Comparison of ENCODE assay signal across 12 cellular contexts in genomic region chr19:48168689-48169088, GRCh38. TPM values are rescaled to one million over a fixed set of nuclear protein-coding genes. Genes with fewer than 3 reads are reported as not detected.
A peak's percentile ranks its signal among the peaks of the same experiment; 100 is the strongest.
DNase-seq lines count a peak whose midpoint lies in the region; ATAC-seq and TF ChIP-seq lines count a peak whose summit lies in the region.
"Had no signal": no experiment of that assay in that cellular context is flagged by ENCODE, and none has a peak within 500 bp of the region (broad histone marks: within the 10 kb centered on the region; RNA-seq: fewer than 3 reads in every experiment).

No MANE protein-coding gene starts in this region.

- H3K36me3 Mint-ChIP-seq in CD4-positive, CD25-positive, alpha-beta regulatory T cell = peaks cover 21% of the 10 kb centered on the region
- peaks cover 29% of the 10 kb centered on the region for H3K36me3 Mint-ChIP-seq in activated T-helper 2 cell treated with anti-CD3 and anti-CD28 coated beads, Interferon-gamma antibody, Interleukin-2, Interleukin-4, amounts not matched to agents 10 μg/mL and 5 μg/mL and 100 μg/mL, durations not matched to agents 14 hours and 24 hours and 36 hours (ENCODE audit: low read depth)

- POLR2A ChIA-PET in HEK293 (lab: Yijun Ruan, JAX) = interaction anchor here (0.9 to 3.8 kb wide), 2 partner anchors 19 to 35 kb away, joined by 3 to 54 read pairs; no protein-coding TSS in a partner anchor

- H3K27ac Mint-ChIP-seq in CD4-positive, CD25-positive, alpha-beta regulatory T cell = peak overlapping the region; percentile 97 to 98 (median 98)
- H3K27ac Mint-ChIP-seq in activated T-helper 2 cell treated with anti-CD3 and anti-CD28 coated beads, Interferon-gamma antibody, Interleukin-2, Interleukin-4, amounts not matched to agents 10 μg/mL and 5 μg/mL and 100 μg/mL, durations not matched to agents 14 hours and 24 hours and 36 hours = no peak overlapping the region

- intact Hi-C loops in activated T-helper 2 cell treated with anti-CD3 and anti-CD28 coated beads, Interferon-gamma antibody, Interleukin-2, Interleukin-4, amounts not matched to agents 10 μg/mL and 5 μg/mL and 100 μg/mL, durations not matched to agents 14 hours and 24 hours and 36 hours (cut with micrococcal nuclease) = no loop called here

- TF ChIP-seq CTCF in HEK293 (tag by site-specific recombination; IDR thresholded peaks at IDR 0.05) = no peak

- no peaks in the 10 kb centered on the region for H3K27me3 Mint-ChIP-seq in CD4-positive, CD25-positive, alpha-beta regulatory T cell
- H3K27me3 Mint-ChIP-seq in activated T-helper 2 cell treated with anti-CD3 and anti-CD28 coated beads, Interferon-gamma antibody, Interleukin-2, Interleukin-4, amounts not matched to agents 10 μg/mL and 5 μg/mL and 100 μg/mL, durations not matched to agents 14 hours and 24 hours and 36 hours (ENCODE audit: low read depth) = no peaks in the 10 kb centered on the region

- peaks cover 19% of the 10 kb centered on the region for H3K4me1 ChIP-seq in CD4-positive, CD25-positive, alpha-beta regulatory T cell (ENCODE audit: control insufficient read depth, insufficient read depth, low read length, poor library complexity, severe bottlenecking)
- H3K4me1 ChIP-seq in HEK293 (ENCODE audit: control insufficient read depth, insufficient read depth, low read length) = peaks cover 13% of the 10 kb centered on the region
- H3K4me1 ChIP-seq in muscle layer of colon (ENCODE audit: insufficient read depth, low read length) = peaks cover 6% of the 10 kb centered on the region
- H3K4me1 ChIP-seq: Caco-2 had no signal

- no peak overlapping the region for H3K4me3 ChIP-seq in CD4-positive, CD25-positive, alpha-beta regulatory T cell (ENCODE audit: low read depth, low read length)
- no peak overlapping the region for H3K4me3 ChIP-seq in HEK293 (ENCODE audit: low read depth, low read length)
- H3K4me3 ChIP-seq in muscle layer of colon (ENCODE audit: low read depth in 1 of 2, low read length in 2 of 2) = no peak overlapping the region

- peaks cover 11% of the 10 kb centered on the region for H3K36me3 ChIP-seq in CD4-positive, CD25-positive, alpha-beta regulatory T cell (ENCODE audit: control insufficient read depth, insufficient read depth, low read length)
- H3K36me3 ChIP-seq in HEK293 (ENCODE audit: control insufficient read depth in 2 of 2, insufficient read depth in 1 of 2, low read length in 2 of 2) (peaks cover 37 to 38% of the 10 kb centered on the region in 2 experiments), muscle layer of colon (ENCODE audit: insufficient read depth, low read length) (peaks cover 1% of the 10 kb centered on the region)
- H3K36me3 ChIP-seq: right atrium auricular region had no signal

- no peaks in the 10 kb centered on the region for H3K9me3 ChIP-seq in CD4-positive, CD25-positive, alpha-beta regulatory T cell (ENCODE audit: control insufficient read depth in 2 of 2, low read length in 2 of 2)
- H3K9me3 ChIP-seq in HEK293 (ENCODE audit: control insufficient read depth, insufficient read depth, low read depth, low read length) = no peaks in the 10 kb centered on the region
- H3K9me3 ChIP-seq in muscle layer of colon (ENCODE audit: low read length) = no peaks in the 10 kb centered on the region
- H3K9me3 ChIP-seq: Caco-2, right atrium auricular region had no signal

- H3K9ac ChIP-seq in muscle layer of colon (ENCODE audit: low read length) = no peak overlapping the region

- no peaks in the 10 kb centered on the region for H3K9me3 Mint-ChIP-seq in CD4-positive, CD25-positive, alpha-beta regulatory T cell
- H3K9me3 Mint-ChIP-seq in activated T-helper 2 cell treated with anti-CD3 and anti-CD28 coated beads, Interferon-gamma antibody, Interleukin-2, Interleukin-4, amounts not matched to agents 10 μg/mL and 5 μg/mL and 100 μg/mL, durations not matched to agents 14 hours and 24 hours and 36 hours = no peaks in the 10 kb centered on the region

- CTCF ChIA-PET in HEK293 (lab: Yijun Ruan, JAX) = interaction anchor here (1.0 kb wide), 1 partner anchor 66 kb away, joined by 3 read pairs; no protein-coding TSS in a partner anchor

- no peak for ATAC-seq in CD4-positive, CD25-positive, alpha-beta regulatory T cell (ENCODE audit: low read depth in 2 of 2)
- no peak for ATAC-seq in HG03095 (IDR thresholded peaks at IDR 0.05; ENCODE audit: unreplicated experiment)

- H3K4me1 Mint-ChIP-seq in CD4-positive, CD25-positive, alpha-beta regulatory T cell = peaks cover 5 to 34% (median 21%) of the 10 kb centered on the region in 4 donors
- peaks cover 25% of the 10 kb centered on the region for H3K4me1 Mint-ChIP-seq in activated T-helper 2 cell treated with anti-CD3 and anti-CD28 coated beads, Interferon-gamma antibody, Interleukin-2, Interleukin-4, amounts not matched to agents 10 μg/mL and 5 μg/mL and 100 μg/mL, durations not matched to agents 14 hours and 24 hours and 36 hours (ENCODE audit: low read depth)

- peak overlapping the region; percentile 95 to 98 (median 96) for H3K4me3 Mint-ChIP-seq in CD4-positive, CD25-positive, alpha-beta regulatory T cell
- peak overlapping the region; percentile 90 for H3K4me3 Mint-ChIP-seq in activated T-helper 2 cell treated with anti-CD3 and anti-CD28 coated beads, Interferon-gamma antibody, Interleukin-2, Interleukin-4, amounts not matched to agents 10 μg/mL and 5 μg/mL and 100 μg/mL, durations not matched to agents 14 hours and 24 hours and 36 hours (ENCODE audit: low read depth)

- DNase-seq in CD4-positive, CD25-positive, alpha-beta regulatory T cell = no peak
- no peak for DNase-seq in activated T-helper 2 cell treated with anti-CD3 and anti-CD28 coated beads, Interferon-gamma antibody, Interleukin-2, Interleukin-4, amounts not matched to agents 10 μg/mL and 5 μg/mL and 100 μg/mL, durations not matched to agents 14 hours and 24 hours and 36 hours (ENCODE audit: low spot score)
- DNase-seq in NOMO-1 treated with DMSO at 0.1 percent for 48 hours (lab: John Stamatoyannopoulos, UW; ENCODE audit: unreplicated experiment) = no peak
- DNase-seq in T-helper 9 cell = no peak
- DNase-seq in MV-4-11 (lab: John Stamatoyannopoulos, UW) = no peak
- DNase-seq: Caco-2, mesenchymal stem cell, NCI-H2081 had no signal

- no peaks in the 10 kb centered on the region for H3K27me3 ChIP-seq in CD4-positive, CD25-positive, alpha-beta regulatory T cell (ENCODE audit: control insufficient read depth, insufficient read depth, low read length)
- no peaks in the 10 kb centered on the region for H3K27me3 ChIP-seq in muscle layer of colon (ENCODE audit: control insufficient read depth in 1 of 2, insufficient read depth in 2 of 2, low read length in 2 of 2)
- H3K27me3 ChIP-seq: right atrium auricular region had no signal

- H3K27ac ChIP-seq in CD4-positive, CD25-positive, alpha-beta regulatory T cell (ENCODE audit: insufficient read depth, low read length, poor library complexity, severe bottlenecking) = peak overlapping the region; percentile 94
- no peak overlapping the region for H3K27ac ChIP-seq in HEK293 (ENCODE audit: extremely low read depth, low read depth, low read length)
- peak overlapping the region; percentile 34 for H3K27ac ChIP-seq in muscle layer of colon (ENCODE audit: low read depth, low read length)

TF ChIP-seq in HEK293, 187 proteins besides CTCF, POLR2A, EP300 and RAD21:
- peak; percentile 46 for TF ChIP-seq ZNF664 (tag by site-specific recombination; IDR thresholded peaks at IDR 0.05)
- no peak for TF ChIP-seq ZNF341 (tag by site-specific recombination; IDR thresholded peaks at IDR 0.05; ENCODE audit: low read depth)
- TF ChIP-seq ZNF239 (tag by site-specific recombination; IDR thresholded peaks at IDR 0.05) = no peak

RNA-seq across cellular contexts. Expression of gene LIG1, which starts 1.5 kb away (rescaled TPM):
- 68.2 TPM for total RNA-seq in CD4-positive, CD25-positive, alpha-beta regulatory T cell
- polyA plus RNA-seq in CD4-positive, CD25-positive, alpha-beta regulatory T cell = 10 to 100 TPM; 24.9 to 31.0 (median 27.7) TPM
- 119 and 125 TPM in 2 replicates for total RNA-seq in activated T-helper 2 cell treated with anti-CD3 and anti-CD28 coated beads, Interferon-gamma antibody, Interleukin-2, Interleukin-4, amounts not matched to agents 10 μg/mL and 5 μg/mL and 100 μg/mL, durations not matched to agents 14 hours and 24 hours and 36 hours

RNA-seq across cellular contexts. Expression of gene ZSWIM9, which starts 1.8 kb away (rescaled TPM):
- 5.0 TPM for total RNA-seq in CD4-positive, CD25-positive, alpha-beta regulatory T cell
- 1 to 10 TPM in 1 of 4 donors, under 1 TPM in 3; 0.29 to 1.0 (median 0.63) TPM for polyA plus RNA-seq in CD4-positive, CD25-positive, alpha-beta regulatory T cell
- total RNA-seq in activated T-helper 2 cell treated with anti-CD3 and anti-CD28 coated beads, Interferon-gamma antibody, Interleukin-2, Interleukin-4, amounts not matched to agents 10 μg/mL and 5 μg/mL and 100 μg/mL, durations not matched to agents 14 hours and 24 hours and 36 hours = 9.2 and 9.7 TPM in 2 replicates

RNA-seq across cellular contexts. Expression of gene PLA2G4C, which starts 58.1 kb away (rescaled TPM):
- 3.5 TPM for total RNA-seq in CD4-positive, CD25-positive, alpha-beta regulatory T cell
- polyA plus RNA-seq in CD4-positive, CD25-positive, alpha-beta regulatory T cell = 1 to 10 TPM in 2 of 4 donors, under 1 TPM in 2; 0.59 to 2.7 (median 1.3) TPM
- total RNA-seq in activated T-helper 2 cell treated with anti-CD3 and anti-CD28 coated beads, Interferon-gamma antibody, Interleukin-2, Interleukin-4, amounts not matched to agents 10 μg/mL and 5 μg/mL and 100 μg/mL, durations not matched to agents 14 hours and 24 hours and 36 hours = 11.3 and 11.4 TPM in 2 replicates
